23 cellular contexts compared by ENCODE assay signal in the genomic region with DNA sequence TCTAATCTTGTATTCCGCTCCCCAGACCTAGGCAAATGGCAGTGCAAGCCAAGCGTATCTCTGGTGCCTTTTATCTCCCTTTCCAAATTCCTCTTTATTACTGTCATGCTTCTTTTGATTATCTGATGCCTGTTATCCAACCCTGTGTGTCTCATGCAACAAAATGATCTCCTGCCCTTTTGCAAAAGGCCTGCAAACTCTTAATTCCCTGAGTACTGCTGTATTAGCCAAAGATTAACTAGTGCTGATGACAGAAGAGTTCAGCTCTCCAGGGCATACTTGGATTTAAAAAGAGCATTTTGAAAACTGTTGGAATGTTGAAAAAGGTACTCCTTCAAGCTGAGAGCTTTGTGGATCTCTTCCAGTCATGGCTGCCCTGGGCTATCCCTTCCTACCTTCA.
DNase-seq lines count a peak whose midpoint lies in the region; ATAC-seq, FAIRE-seq and TF ChIP-seq lines count a peak whose summit lies in the region.
"Had no signal": no experiment of that assay in that cellular context is flagged by ENCODE, and none has a peak within 500 bp of the region (broad histone marks: within the 10 kb centered on the region; RNA-seq: fewer than 3 reads in every experiment).

No MANE protein-coding gene starts in this region.

- no peak for TF ChIP-seq EP300 in A549 (IDR thresholded peaks at IDR 0.05)

- DNase-seq in A549 (ENCODE audit: low read depth in 1 of 2, low spot score in 1 of 2), result no peak
- DNase-seq in OCI-LY7 (ENCODE audit: low spot score), result no peak
- DNase-seq in erythroblast (lab: John Stamatoyannopoulos, UW), result peak; percentile 27 to 77
- no peak for DNase-seq in lung (ENCODE audit: low spot score)
- DNase-seq in CD4-positive, alpha-beta memory T cell, result no peak
- DNase-seq in activated CD4-positive, alpha-beta T cell treated with anti-CD3 and anti-CD28 coated beads, Interleukin-2, amount 50 U/mL, for 4 hours, result no peak
- no peak for DNase-seq in DMS153 (lab: John Stamatoyannopoulos, UW)
- DNase-seq: activated CD4-positive, CD25-positive, alpha-beta regulatory T cell treated with anti-CD3 and anti-CD28 coated beads, Interleukin-2, amount 50 U/mL, for 72 hours; activated gamma-delta T cell treated with Interleukin-2 at 50 U/mL for 16 hours; activated T-cell treated with anti-CD3 and anti-CD28 coated beads, Interleukin-2, amount 50 U/mL, for 1 hour; Calu3; EL; heart left ventricle; MM.1S; NCI-H146; NCI-H2171; NCI-H526; occipital lobe; stomach; upper lobe of left lung had no signal

- H3K27ac ChIP-seq in A549, result no peak overlapping the region
- H3K27ac ChIP-seq in OCI-LY7 (ENCODE audit: low read depth, low read length, poor library complexity, severe bottlenecking), result no peak overlapping the region
- H3K27ac ChIP-seq in lung (ENCODE audit: low read depth in 1 of 2, low read length in 1 of 2), result no peak overlapping the region
- H3K27ac ChIP-seq in CD4-positive, alpha-beta memory T cell (ENCODE audit: low read depth, low read length), result no peak overlapping the region
- H3K27ac ChIP-seq: heart left ventricle, stomach had no signal

- 0 out of 3 replicates have a peak overlapping the region, but pooled peaks have one; percentile 32 for H3K4me2 ChIP-seq in A549
- peak overlapping the region; percentile 39 for H3K4me2 ChIP-seq in OCI-LY7 (ENCODE audit: low read length)

- no peak for TF ChIP-seq CTCF in A549 (IDR thresholded peaks at IDR 0.05)
- no peak for TF ChIP-seq CTCF in OCI-LY7 (conservative IDR thresholded peaks at IDR 0.05; ENCODE audit: low read length)
- no peak for TF ChIP-seq CTCF in lung (IDR thresholded peaks at IDR 0.05; ENCODE audit: control extremely low read depth, extremely low read depth)

- WGBS in A549 (ENCODE audit: missing lambda C conversion rate), result 88% methylated on average over 2 of the region's 2 CpGs
- WGBS in lung, 2 donors, result 61 to 93% methylated on average over 2 of the region's 2 CpGs

- H4K20me1 ChIP-seq in OCI-LY7 (ENCODE audit: insufficient read depth, low read length), result peaks cover 6% of the 10 kb centered on the region; the same call in 1 of the 2 replicates

- H3K36me3 Mint-ChIP-seq in CD4-positive, alpha-beta memory T cell, result peaks cover 0 to 8% of the 10 kb centered on the region in 2 donors

- H3K9me3 ChIP-seq in A549 (no peaks in the 10 kb centered on the region), OCI-LY7 (ENCODE audit: low read length) (peaks cover 23% of the 10 kb centered on the region; the same call in 1 of the 2 replicates), lung (ENCODE audit: control insufficient read depth in 2 of 2, insufficient read depth in 1 of 2, low read length in 1 of 2) (no peaks in the 10 kb centered on the region)
- no peaks in the 10 kb centered on the region for H3K9me3 ChIP-seq in CD4-positive, alpha-beta memory T cell (ENCODE audit: control insufficient read depth in 1 of 2, low read length in 2 of 2)
- H3K9me3 ChIP-seq: stomach, upper lobe of left lung had no signal

- intact Hi-C loops in OCI-LY7 (cut with micrococcal nuclease; ENCODE audit: unreplicated experiment), result no loop called here
- intact Hi-C loops in CD4-positive, alpha-beta memory T cell (cut with micrococcal nuclease), result no loop called here

- CTCF ChIA-PET in A549 (lab: Yijun Ruan, JAX), result interaction anchor here (0.6 kb wide), 1 partner anchor 26 kb away, joined by 3 read pairs; no protein-coding TSS in a partner anchor
- CTCF ChIA-PET in OCI-LY7 (lab: Charles Lee; ENCODE audit: unreplicated experiment), result interaction anchor here (1.0 kb wide), 1 partner anchor 72 kb away, joined by 3 read pairs; no protein-coding TSS in a partner anchor
- CTCF ChIA-PET in CD4-positive, alpha-beta memory T cell (lab: Charles Lee; ENCODE audit: partially characterized antibody), result no interaction called here

- no peak for TF ChIP-seq POLR2A in A549 (IDR thresholded peaks at IDR 0.05; ENCODE audit: low read length)
- TF ChIP-seq POLR2A in erythroblast (IDR thresholded peaks at IDR 0.05; ENCODE audit: low read length), result no peak

- no TSS peak for BruUV-seq in OCI-LY7 (replicated peaks; lab: Mats Ljungman, UMichigan)

- ATAC-seq in A549, result no peak
- peak; percentile 35 for ATAC-seq in lung (ENCODE audit: insufficient read depth, low FRiP score)
- no peak for ATAC-seq in GM19324 (IDR thresholded peaks at IDR 0.05; ENCODE audit: low FRiP score, unreplicated experiment)
- ATAC-seq: heart left ventricle had no signal

- H2AFZ ChIP-seq in OCI-LY7 (ENCODE audit: low read length), result no peak overlapping the region

- H3K9me3 Mint-ChIP-seq in CD4-positive, alpha-beta memory T cell, result no peaks in the 10 kb centered on the region

- H3K4me1 ChIP-seq in A549 (peaks cover 10% of the 10 kb centered on the region; the same call in 2 of the 3 replicates), OCI-LY7 (ENCODE audit: insufficient read depth, low read length, poor library complexity, severe bottlenecking) (peaks cover 59% of the 10 kb centered on the region), lung (ENCODE audit: control insufficient read depth in 2 of 2, insufficient read depth in 2 of 2, low read length in 2 of 2) (peaks cover 2 to 16% of the 10 kb centered on the region in 2 donors)
- H3K4me1 ChIP-seq in CD4-positive, alpha-beta memory T cell (ENCODE audit: insufficient read depth, low read length), result peaks cover 12% of the 10 kb centered on the region

- peaks cover 54% of the 10 kb centered on the region; the same call in 1 of the 2 replicates for H3K79me2 ChIP-seq in OCI-LY7 (ENCODE audit: insufficient read depth, low read depth, low read length)

- POLR2A ChIA-PET in A549 (lab: Yijun Ruan, JAX), result no interaction called here
- POLR2A ChIA-PET in OCI-LY7 (lab: Charles Lee), result interaction anchor here (1.5 kb wide), 1 partner anchor 47 kb away, joined by 3 read pairs; no protein-coding TSS in a partner anchor
- POLR2A ChIA-PET in CD4-positive, alpha-beta memory T cell (lab: Charles Lee; ENCODE audit: partially characterized antibody), result no interaction called here

- peak overlapping the region in 1 of 7 donors; percentile 1 for H3K27ac Mint-ChIP-seq in CD4-positive, alpha-beta memory T cell

- H3K4me3 Mint-ChIP-seq in CD4-positive, alpha-beta memory T cell, result no peak overlapping the region

- no peaks in the 10 kb centered on the region for H3K27me3 Mint-ChIP-seq in CD4-positive, alpha-beta memory T cell

- H3K36me3 ChIP-seq in OCI-LY7 (ENCODE audit: insufficient read depth, low read length), result peaks cover 27% of the 10 kb centered on the region
- H3K36me3 ChIP-seq in lung (ENCODE audit: control insufficient read depth in 2 of 2, insufficient read depth in 2 of 2, low read length in 2 of 2), result no peaks in the 10 kb centered on the region
- no peaks in the 10 kb centered on the region for H3K36me3 ChIP-seq in CD4-positive, alpha-beta memory T cell (ENCODE audit: insufficient read depth, low read length)
- H3K36me3 ChIP-seq: heart left ventricle, stomach, upper lobe of left lung had no signal

- TF ChIP-seq RAD21 in A549 (conservative IDR thresholded peaks at IDR 0.05 in 1 of 2, IDR thresholded peaks at IDR 0.05 in 1 of 2), result no peak

- H3K4me3 ChIP-seq in A549 (no peak overlapping the region), OCI-LY7 (ENCODE audit: low read depth, low read length, poor library complexity, severe bottlenecking) (no peak overlapping the region), lung (no peak overlapping the region)
- H3K4me3 ChIP-seq in CD4-positive, alpha-beta memory T cell (ENCODE audit: low read length in 2 of 2), result no peak overlapping the region
- H3K4me3 ChIP-seq: heart left ventricle, stomach, upper lobe of left lung had no signal

- peaks cover 2 to 57% (median 12%) of the 10 kb centered on the region in 4 donors for H3K4me1 Mint-ChIP-seq in CD4-positive, alpha-beta memory T cell

- no peaks in the 10 kb centered on the region for H3K27me3 ChIP-seq in lung (ENCODE audit: control insufficient read depth, insufficient read depth)
- H3K27me3 ChIP-seq in CD4-positive, alpha-beta memory T cell (ENCODE audit: insufficient read depth, low read length), result no peaks in the 10 kb centered on the region
- H3K27me3 ChIP-seq: heart left ventricle, stomach, upper lobe of left lung had no signal

- no peaks in the 10 kb centered on the region for H3K9me2 ChIP-seq in OCI-LY7 (ENCODE audit: insufficient read depth, low read length)

- no peak for FAIRE-seq in A549 (lab: Jason Lieb, UNC)
- FAIRE-seq: A204.1, H1 had no signal

TF ChIP-seq in A549, 52 proteins besides CTCF, POLR2A, EP300 and RAD21 (continues in another document):
- TF ChIP-seq NR3C1 (IDR thresholded peaks at IDR 0.05), result no peak
- TF ChIP-seq, protein P1, sequence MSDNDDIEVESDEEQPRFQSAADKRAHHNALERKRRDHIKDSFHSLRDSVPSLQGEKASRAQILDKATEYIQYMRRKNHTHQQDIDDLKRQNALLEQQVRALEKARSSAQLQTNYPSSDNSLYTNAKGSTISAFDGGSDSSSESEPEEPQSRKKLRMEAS (IDR thresholded peaks at IDR 0.05), result no peak
- no peak for TF ChIP-seq MAFK (IDR thresholded peaks at IDR 0.05; ENCODE audit: partially characterized antibody)
- TF ChIP-seq EHF (CRISPR knock-in tag; IDR thresholded peaks at IDR 0.05), result no peak
- TF ChIP-seq, protein P2, sequence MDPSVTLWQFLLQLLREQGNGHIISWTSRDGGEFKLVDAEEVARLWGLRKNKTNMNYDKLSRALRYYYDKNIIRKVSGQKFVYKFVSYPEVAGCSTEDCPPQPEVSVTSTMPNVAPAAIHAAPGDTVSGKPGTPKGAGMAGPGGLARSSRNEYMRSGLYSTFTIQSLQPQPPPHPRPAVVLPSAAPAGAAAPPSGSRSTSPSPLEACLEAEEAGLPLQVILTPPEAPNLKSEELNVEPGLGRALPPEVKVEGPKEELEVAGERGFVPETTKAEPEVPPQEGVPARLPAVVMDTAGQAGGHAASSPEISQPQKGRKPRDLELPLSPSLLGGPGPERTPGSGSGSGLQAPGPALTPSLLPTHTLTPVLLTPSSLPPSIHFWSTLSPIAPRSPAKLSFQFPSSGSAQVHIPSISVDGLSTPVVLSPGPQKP (IDR thresholded peaks at IDR 0.05; ENCODE audit: low read depth, low read length), result no peak
- TF ChIP-seq FOSL2 (IDR thresholded peaks at IDR 0.05), result no peak
- TF ChIP-seq FOSL2 (CRISPR knock-in tag; IDR thresholded peaks at IDR 0.05), result no peak
- no peak for TF ChIP-seq RNF2 (IDR thresholded peaks at IDR 0.05; ENCODE audit: borderline replicate concordance, low read depth)
- TF ChIP-seq HOXB5 (CRISPR knock-in tag; IDR thresholded peaks at IDR 0.05), result no peak
- no peak for TF ChIP-seq GATA3 (IDR thresholded peaks at IDR 0.05; ENCODE audit: borderline replicate concordance)
- no peak for TF ChIP-seq ATOH8 (CRISPR knock-in tag; IDR thresholded peaks at IDR 0.05; ENCODE audit: low read depth)
- TF ChIP-seq CBX2 (IDR thresholded peaks at IDR 0.05; ENCODE audit: borderline replicate concordance, low read depth), result no peak
- TF ChIP-seq CHD2 (IDR thresholded peaks at IDR 0.05; ENCODE audit: low read length, partially characterized antibody), result no peak

Comparison
In these comparisons a context has a peak if more than half of its experiments do, and no peak if none do; other contexts are left out.
1. DNase-seq: peak in erythroblast (2 of 2); none in A549 (0 of 2), OCI-LY7 (single experiment), lung (single experiment), CD4-positive, alpha-beta memory T cell (0 of 5), activated CD4-positive, alpha-beta T cell treated with anti-CD3 and anti-CD28 coated beads, Interleukin-2, amount 50 U/mL, for 4 hours (0 of 2) and DMS153 (single experiment).